In the genomic region with DNA sequence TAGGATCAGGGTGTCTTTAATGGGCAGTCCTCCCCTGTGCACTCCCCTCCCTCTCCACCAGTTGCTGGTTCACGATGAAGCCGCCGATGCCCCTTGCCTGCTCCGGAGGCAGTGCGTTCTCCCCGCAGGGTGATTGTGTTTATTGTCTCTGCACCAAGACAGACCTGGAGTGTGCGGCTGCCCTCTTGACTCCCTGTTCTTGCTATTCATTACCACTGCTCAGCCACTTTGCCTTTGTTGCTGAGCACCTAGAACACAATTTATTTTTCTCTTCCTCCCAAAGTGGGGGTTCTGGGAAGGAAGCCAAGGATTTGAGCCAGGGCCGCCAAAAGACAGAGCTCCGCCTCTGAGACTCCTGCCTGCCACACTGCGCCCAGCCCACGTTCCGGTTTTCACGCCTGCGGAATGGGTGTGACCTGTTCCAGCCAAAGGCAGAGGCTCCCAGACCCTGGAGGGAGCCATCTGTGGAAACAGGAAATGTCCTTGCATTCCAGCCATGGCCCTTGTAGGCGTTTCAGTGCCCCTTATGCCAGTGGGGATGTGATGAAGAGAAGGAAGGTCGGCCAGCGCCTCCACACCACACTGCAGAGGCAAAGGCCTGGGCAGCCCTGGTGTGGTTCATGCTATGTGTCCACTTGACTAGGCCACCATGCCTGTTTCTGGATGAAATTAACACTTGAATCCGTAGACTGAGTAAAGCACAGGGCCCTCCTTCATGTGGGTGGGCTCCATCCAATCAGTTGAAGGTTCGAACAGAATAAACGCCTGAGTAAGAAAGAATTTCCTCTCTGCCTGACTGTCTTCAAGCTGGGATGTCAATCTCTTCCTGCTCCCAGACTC, we compare ENCODE assay signal across 9 cellular contexts.
DNase-seq lines count a peak whose midpoint lies in the region; ATAC-seq and TF ChIP-seq lines count a peak whose summit lies in the region.
"Had no signal": no experiment of that assay in that cellular context is flagged by ENCODE, and none has a peak within 500 bp of the region (broad histone marks: within the 10 kb centered on the region; RNA-seq: fewer than 3 reads in every experiment).

No MANE protein-coding gene starts in this region.

- no peaks in the 10 kb centered on the region for H3K27me3 Mint-ChIP-seq in progenitor cell of endocrine pancreas
- no peaks in the 10 kb centered on the region for H3K27me3 Mint-ChIP-seq in naive thymus-derived CD4-positive, alpha-beta T cell

- POLR2A ChIA-PET in naive thymus-derived CD4-positive, alpha-beta T cell (lab: Charles Lee): no interaction called here

- intact Hi-C loops in naive thymus-derived CD4-positive, alpha-beta T cell (cut with micrococcal nuclease): no loop called here

- CTCF ChIA-PET in naive thymus-derived CD4-positive, alpha-beta T cell (lab: Charles Lee): interaction anchor here (1.1 kb wide), 1 partner anchor 10 kb away, joined by 3 read pairs; no protein-coding TSS in a partner anchor

- no peaks in the 10 kb centered on the region for H3K9me3 ChIP-seq in suprapubic skin
- H3K9me3 ChIP-seq in naive thymus-derived CD4-positive, alpha-beta T cell (ENCODE audit: control insufficient read depth in 2 of 3, low read length in 3 of 3): no peaks in the 10 kb centered on the region

- H3K9me3 Mint-ChIP-seq in progenitor cell of endocrine pancreas (ENCODE audit: low read depth): no peaks in the 10 kb centered on the region
- H3K9me3 Mint-ChIP-seq in naive thymus-derived CD4-positive, alpha-beta T cell: no peaks in the 10 kb centered on the region

- H3K36me3 Mint-ChIP-seq in progenitor cell of endocrine pancreas (ENCODE audit: insufficient read depth): no peaks in the 10 kb centered on the region
- H3K36me3 Mint-ChIP-seq in naive thymus-derived CD4-positive, alpha-beta T cell: peaks cover 0 to 4% (median 0%) of the 10 kb centered on the region in 5 donors

- no peaks in the 10 kb centered on the region for H3K36me3 ChIP-seq in suprapubic skin
- no peaks in the 10 kb centered on the region for H3K36me3 ChIP-seq in naive thymus-derived CD4-positive, alpha-beta T cell (ENCODE audit: control insufficient read depth in 2 of 3, insufficient read depth in 3 of 3, low read length in 3 of 3)

- H3K4me3 ChIP-seq in suprapubic skin: no peak overlapping the region
- no peak overlapping the region for H3K4me3 ChIP-seq in naive thymus-derived CD4-positive, alpha-beta T cell (ENCODE audit: low read length)

- H3K27ac Mint-ChIP-seq in progenitor cell of endocrine pancreas: no peak overlapping the region
- H3K27ac Mint-ChIP-seq in naive thymus-derived CD4-positive, alpha-beta T cell: peak overlapping the region in 1 of 9 donors; percentile 9

- H3K4me1 Mint-ChIP-seq in progenitor cell of endocrine pancreas (ENCODE audit: low read depth): peaks cover 14% of the 10 kb centered on the region
- peaks cover 0 to 21% (median 14%) of the 10 kb centered on the region in 7 donors for H3K4me1 Mint-ChIP-seq in naive thymus-derived CD4-positive, alpha-beta T cell

- TF ChIP-seq CTCF in suprapubic skin (IDR thresholded peaks at IDR 0.05) (no peak), progenitor cell of endocrine pancreas (IDR thresholded peaks at IDR 0.05; ENCODE audit: unreplicated experiment) (no peak)

- H3K4me3 Mint-ChIP-seq in progenitor cell of endocrine pancreas (ENCODE audit: low read depth): no peak overlapping the region
- H3K4me3 Mint-ChIP-seq in naive thymus-derived CD4-positive, alpha-beta T cell: no peak overlapping the region

- peak; percentile 80 for DNase-seq in NCI-H2107 (lab: John Stamatoyannopoulos, UW)
- DNase-seq in caudate nucleus (lab: John Stamatoyannopoulos, UW): peak in 7 of 61 donors; percentile 22 to 79 (median 29)
- DNase-seq in left kidney (ENCODE audit: low read depth, low spot score): peak; percentile 60
- DNase-seq in suprapubic skin (ENCODE audit: low spot score in 2 of 2): no peak
- no peak for DNase-seq in progenitor cell of endocrine pancreas (ENCODE audit: low spot score, unreplicated experiment)
- no peak for DNase-seq in glomerular visceral epithelial cell (ENCODE audit: extremely low spot score)
- no peak for DNase-seq in naive thymus-derived CD4-positive, alpha-beta T cell
- DNase-seq: activated CD4-positive, alpha-beta T cell treated with anti-CD3 and anti-CD28 coated beads, Interleukin-2, amount 50 U/mL, for 4 hours had no signal

- TF ChIP-seq EP300 in suprapubic skin (IDR thresholded peaks at IDR 0.05): no peak

- no peak for TF ChIP-seq POLR2A in suprapubic skin (IDR thresholded peaks at IDR 0.05)

- H3K27ac ChIP-seq in caudate nucleus (ENCODE audit: low read depth, low read length) (peak overlapping the region; percentile 98), suprapubic skin (peak overlapping the region; percentile 88)
- H3K27ac ChIP-seq in naive thymus-derived CD4-positive, alpha-beta T cell (ENCODE audit: low read depth, low read length): no peak overlapping the region

- no peak for ATAC-seq in naive thymus-derived CD4-positive, alpha-beta T cell
- no peak for ATAC-seq in GM19452 (IDR thresholded peaks at IDR 0.05; ENCODE audit: unreplicated experiment)

- WGBS in suprapubic skin: 43% methylated on average over 17 of the region's 20 CpGs

- H3K27me3 ChIP-seq in suprapubic skin: no peaks in the 10 kb centered on the region
- H3K27me3 ChIP-seq in naive thymus-derived CD4-positive, alpha-beta T cell (ENCODE audit: control insufficient read depth in 2 of 2, insufficient read depth in 2 of 2, low read length in 2 of 2): no peaks in the 10 kb centered on the region

- peaks cover 41% of the 10 kb centered on the region for H3K4me1 ChIP-seq in suprapubic skin
- H3K4me1 ChIP-seq in naive thymus-derived CD4-positive, alpha-beta T cell (ENCODE audit: control insufficient read depth in 2 of 2, insufficient read depth in 2 of 2, low read length in 2 of 2): no peaks in the 10 kb centered on the region

Comparison
In these comparisons a context has a peak if more than half of its experiments do, and no peak if none do; other contexts are left out.
1. DNase-seq: peak in NCI-H2107 (single experiment) and left kidney (single experiment); none in suprapubic skin (0 of 2), progenitor cell of endocrine pancreas (single experiment), glomerular visceral epithelial cell (single experiment) and naive thymus-derived CD4-positive, alpha-beta T cell (0 of 9).